In the genomic region with DNA sequence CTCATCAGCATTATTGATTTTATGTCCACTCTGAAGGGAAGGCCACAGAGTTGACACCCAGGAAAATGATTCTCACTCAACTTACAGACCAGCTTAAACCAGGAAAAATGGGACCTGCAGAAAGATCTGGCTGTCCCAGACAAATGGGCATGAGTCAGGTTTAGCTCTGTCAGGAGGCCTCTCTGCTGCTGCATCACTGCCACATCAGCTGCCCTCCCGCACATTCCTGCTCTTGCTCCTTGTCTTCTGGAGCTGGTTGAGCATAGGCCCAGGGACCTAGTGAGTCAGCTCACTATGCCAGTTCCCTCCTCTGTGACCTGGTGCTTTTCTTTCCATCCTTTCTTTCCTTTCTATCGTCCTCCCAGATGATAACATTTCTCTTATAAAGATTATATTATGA, we compare ENCODE assay signal across 15 cellular contexts. TPM values are rescaled to one million over a fixed set of nuclear protein-coding genes. Genes with fewer than 3 reads are reported as not detected.
DNase-seq lines count a peak whose midpoint lies in the region; ATAC-seq, FAIRE-seq and TF ChIP-seq lines count a peak whose summit lies in the region.
"Had no signal": no experiment of that assay in that cellular context is flagged by ENCODE, and none has a peak within 500 bp of the region (broad histone marks: within the 10 kb centered on the region; RNA-seq: fewer than 3 reads in every experiment).

No MANE protein-coding gene starts in this region.

- no peaks in the 10 kb centered on the region for H3K36me3 ChIP-seq in keratinocyte (ENCODE audit: control insufficient read depth in 2 of 2, extremely low read depth in 1 of 2, insufficient read depth in 2 of 2, low read length in 2 of 2)
- H3K36me3 ChIP-seq: neural progenitor cell had no signal

- H3K4me3 ChIP-seq in AG09309 (ENCODE audit: control insufficient read depth, low read depth, low read length) (no peak overlapping the region), keratinocyte (ENCODE audit: control insufficient read depth in 2 of 3, extremely low read depth in 1 of 3, insufficient read depth in 2 of 3, low read depth in 1 of 3, low read length in 3 of 3) (no peak overlapping the region)
- H3K4me3 ChIP-seq: neural progenitor cell had no signal

- DNase-seq in AG09309 (ENCODE audit: low read depth) (peak; percentile 76), HPDE6-E6E7 (ENCODE audit: extremely low spot score) (peak; percentile 70), astrocyte of the hippocampus (ENCODE audit: low read depth, low spot score) (peak; percentile 74), keratinocyte (ENCODE audit: low read depth, low spot score) (peak; percentile 60), mesenteric fat pad (ENCODE audit: low spot score) (no peak), NCI-H1694 (lab: John Stamatoyannopoulos, UW) (no peak)
- DNase-seq: activated CD4-positive, CD25-positive, alpha-beta regulatory T cell treated with anti-CD3 and anti-CD28 coated beads, Interleukin-2, amount 50 U/mL, for 72 hours; activated naive CD4-positive, alpha-beta T cell treated with anti-CD3 and anti-CD28 coated beads, Interleukin-2, amount 50 U/mL, for 16 hours; Caco-2; effector memory CD4-positive, alpha-beta T cell; OCI-M1; stimulated activated CD4-positive, alpha-beta T cell treated with anti-CD3 and anti-CD28 coated beads, Interleukin-15, amount 100 ng/mL, for 24 hours had no signal

- H3K9me3 ChIP-seq in keratinocyte (ENCODE audit: control insufficient read depth, low read depth, low read length), result no peaks in the 10 kb centered on the region

- peaks cover 38% of the 10 kb centered on the region for H3K4me1 ChIP-seq in keratinocyte (ENCODE audit: control insufficient read depth, extremely low read depth, insufficient read depth, low read length)
- H3K4me1 ChIP-seq: neural progenitor cell had no signal

- dilution Hi-C loops in keratinocyte (cut with MboI; ENCODE audit: extremely low pct_ligation_motif_present, low sequenced_read_pairs), result loop anchor here (25.0 kb wide), 2 partner anchors 239 to 564 kb away; partner anchors contain the start of gene SMC3

- H3K79me2 ChIP-seq in keratinocyte (ENCODE audit: control insufficient read depth, insufficient read depth, low read length), result no peaks in the 10 kb centered on the region

- no peaks in the 10 kb centered on the region for H4K20me1 ChIP-seq in keratinocyte (ENCODE audit: control insufficient read depth, extremely low read depth, insufficient read depth, low read length)

- H3K27me3 ChIP-seq in keratinocyte (ENCODE audit: control insufficient read depth, extremely low read depth, insufficient read depth, low read length), result no peaks in the 10 kb centered on the region
- H3K27me3 ChIP-seq: neural progenitor cell had no signal

- no peaks in the 10 kb centered on the region for H3K9me1 ChIP-seq in keratinocyte (ENCODE audit: control insufficient read depth, extremely low read depth, insufficient read depth, low read length)

- H2AFZ ChIP-seq in keratinocyte (ENCODE audit: control insufficient read depth, low read length), result no peak overlapping the region
- H2AFZ ChIP-seq: neural progenitor cell had no signal

- H3K4me2 ChIP-seq in keratinocyte (ENCODE audit: control insufficient read depth, extremely low read depth, insufficient read depth, low read depth, low read length), result no peak overlapping the region
- H3K4me2 ChIP-seq: neural progenitor cell had no signal

- no peak overlapping the region for H3K9ac ChIP-seq in keratinocyte (ENCODE audit: control insufficient read depth, extremely low read depth, insufficient read depth, low read length)
- H3K9ac ChIP-seq: neural progenitor cell had no signal

- TF ChIP-seq CTCF in AG09309 (IDR thresholded peaks at IDR 0.05; ENCODE audit: control insufficient read depth, insufficient read depth, low read depth, low read length, missing control alignments), result no peak
- no peak for TF ChIP-seq CTCF in keratinocyte (optimal IDR thresholded peaks at IDR 0.05 in 1 of 3, IDR thresholded peaks at IDR 0.05 in 1 of 3, conservative IDR thresholded peaks at IDR 0.05 in 1 of 3; ENCODE audit: extremely low read depth in 1 of 3, insufficient read depth in 2 of 3, low read length in 3 of 3)

- FAIRE-seq in keratinocyte (lab: Jason Lieb, UNC), result peak; percentile 90

- no peak for ATAC-seq in HG03457 (IDR thresholded peaks at IDR 0.05; ENCODE audit: unreplicated experiment)
- no peak for ATAC-seq in HG02852 (IDR thresholded peaks at IDR 0.05; ENCODE audit: unreplicated experiment)

- no peak overlapping the region for H3K27ac ChIP-seq in keratinocyte (ENCODE audit: control insufficient read depth, insufficient read depth, low read length)
- H3K27ac ChIP-seq: neural progenitor cell had no signal

RNA-seq across cellular contexts. Expression of gene SMNDC1, which starts 18.8 kb away (rescaled TPM):
- polyA plus RNA-seq in keratinocyte, result 9.5 to 19.8 TPM (median 17.3 TPM) in 3 replicates
- polyA plus RNA-seq in keratinocyte (2011; ENCODE audit: low read depth), result 83.1 TPM
- polyA plus RNA-seq in keratinocyte (2011; cell fraction: cytosol; rRNA removed), result 17.0 and 27.9 TPM in 2 replicates
- 21.1 and 30.5 TPM in 2 replicates for polyA plus RNA-seq in keratinocyte (2011; cell fraction: nucleus; rRNA removed)
- 21.5 and 34.8 TPM in 2 replicates for polyA plus RNA-seq in keratinocyte (2012; ENCODE audit: low replicate concordance)
- polyA minus RNA-seq in keratinocyte, result 1.8 to 8.0 TPM (median 2.8 TPM) in 3 replicates
- 5.9 TPM for polyA minus RNA-seq in keratinocyte (2011; cell fraction: cytosol; rRNA and poly(A)+ RNA removed)
- 3.4 and 6.5 TPM in 2 replicates for polyA minus RNA-seq in keratinocyte (2011; cell fraction: nucleus; rRNA and poly(A)+ RNA removed)
- total RNA-seq in mesenteric fat pad, result 26.1 TPM

Comparison
In these comparisons a context has a peak if more than half of its experiments do, and no peak if none do; other contexts are left out.
1. DNase-seq: peak in AG09309 (single experiment), HPDE6-E6E7 (single experiment), astrocyte of the hippocampus (single experiment) and keratinocyte (single experiment); none in mesenteric fat pad (single experiment) and NCI-H1694 (single experiment).